In genomic region chr2:69007603-69008002, GRCh38 we compare ENCODE assay signal across 1 cellular context.
TF ChIP-seq lines count a peak whose summit lies in the region.

No MANE protein-coding gene starts in this region.

TF ChIP-seq in K562, 482 proteins besides CTCF, POLR2A, EP300 and RAD21:
- TF ChIP-seq ZNF263 (CRISPR knock-in tag; IDR thresholded peaks at IDR 0.05; ENCODE audit: borderline replicate concordance) (no peak), THAP12 (CRISPR knock-in tag; IDR thresholded peaks at IDR 0.05) (no peak), TCF3 (CRISPR knock-in tag; IDR thresholded peaks at IDR 0.05) (0 out of 2 replicates have a peak, but pooled peaks have one; percentile 20), CSDE1 (IDR thresholded peaks at IDR 0.05) (no peak), ZBTB26 (CRISPR knock-in tag; IDR thresholded peaks at IDR 0.05) (no peak), TRIM24 (IDR thresholded peaks at IDR 0.05) (peak; percentile 59 to 89; a peak in 2 of 4 replicates), ZNF280B (CRISPR knock-in tag; IDR thresholded peaks at IDR 0.05) (no peak), ATF7 (IDR thresholded peaks at IDR 0.05) (peak; percentile 27; the same call in 1 of the 2 replicates), NFYB (IDR thresholded peaks at IDR 0.05; ENCODE audit: extremely low read depth, insufficient read length) (no peak), RBM39 (optimal IDR thresholded peaks at IDR 0.05; ENCODE audit: low read depth, low read length) (no peak), CBFA2T3 (IDR thresholded peaks at IDR 0.05) (peak; percentile 24; the same call in 1 of the 2 replicates), RBM15 (IDR thresholded peaks at IDR 0.05; ENCODE audit: insufficient read depth, low read length) (no peak), SPI1 (IDR thresholded peaks at IDR 0.05; ENCODE audit: borderline replicate concordance, low read depth, low read length) (no peak), CEBPG (CRISPR knock-in tag; IDR thresholded peaks at IDR 0.05) (no peak), CEBPG (tag; conservative IDR thresholded peaks at IDR 0.05 in 1 of 2, IDR thresholded peaks at IDR 0.05 in 1 of 2) (peak in 1 of 2 experiments; percentile 97; a peak in 2 of 4 replicates), FOXJ2 (tag; IDR thresholded peaks at IDR 0.05) (no peak), TAL1 (IDR thresholded peaks at IDR 0.05) (peak; percentile 29; the same call in 1 of the 2 replicates), TEAD4 (IDR thresholded peaks at IDR 0.05; ENCODE audit: low read length) (0 out of 2 replicates have a peak, but pooled peaks have one; percentile 17), TEAD4 (CRISPR knock-in tag; IDR thresholded peaks at IDR 0.05; ENCODE audit: borderline replicate concordance) (no peak), MYBL2 (IDR thresholded peaks at IDR 0.05; ENCODE audit: low read depth) (no peak), MYBL2 (CRISPR knock-in tag; IDR thresholded peaks at IDR 0.05; ENCODE audit: borderline replicate concordance) (no peak)
